In the genomic region with DNA sequence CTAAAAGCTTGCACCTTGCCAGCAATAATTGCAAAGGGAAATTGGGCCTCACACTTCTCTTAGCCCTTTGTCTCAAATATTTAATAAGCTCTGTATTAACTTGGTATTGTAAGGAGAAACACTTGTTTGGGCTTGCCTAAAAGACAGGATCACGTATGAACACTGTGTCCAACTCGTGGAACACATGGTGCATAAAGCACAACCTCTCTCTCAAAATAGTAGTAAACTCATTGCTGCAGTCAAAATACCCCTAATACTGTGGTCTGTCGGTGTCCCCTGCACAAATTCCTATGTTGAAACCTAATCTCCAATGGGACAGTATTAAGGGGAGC, we compare ENCODE assay signal across 8 cellular contexts. TPM values are rescaled to one million over a fixed set of nuclear protein-coding genes. Genes with fewer than 3 reads are reported as not detected.
DNase-seq lines count a peak whose midpoint lies in the region; ATAC-seq and TF ChIP-seq lines count a peak whose summit lies in the region.

No MANE protein-coding gene starts in this region.

- peak in 1 of 2 donors; percentile 18 for ATAC-seq in gastrocnemius medialis

- H3K27ac Mint-ChIP-seq in activated T-cell treated with anti-CD3 and anti-CD28 coated beads, Interleukin-2, amount 50 U/mL, for 24 hours = peak overlapping the region; percentile 98

- H3K27me3 ChIP-seq in Peyer's patch = no peaks in the 10 kb centered on the region
- H3K27me3 ChIP-seq in gastrocnemius medialis = no peaks in the 10 kb centered on the region

- no peak for DNase-seq in activated T-cell treated with anti-CD3 and anti-CD28 coated beads, Interleukin-2, amount 50 U/mL, for 24 hours
- no peak for DNase-seq in activated T-cell treated with anti-CD3 and anti-CD28 coated beads for 4 hours
- no peak for DNase-seq in Peyer's patch
- no peak for DNase-seq in fibroblast of mammary gland (ENCODE audit: low read depth)
- DNase-seq in gastrocnemius medialis = no peak
- no peak for DNase-seq in SHP77 (lab: John Stamatoyannopoulos, UW)
- no peak for DNase-seq in NCI-H2227 (lab: John Stamatoyannopoulos, UW; ENCODE audit: unreplicated experiment)
- no peak for DNase-seq in NCI-H1105 treated with DMSO at 0.1 percent for 48 hours (lab: John Stamatoyannopoulos, UW)

- TF ChIP-seq POLR2A in Peyer's patch (IDR thresholded peaks at IDR 0.05) (no peak), gastrocnemius medialis (IDR thresholded peaks at IDR 0.05) (no peak)

- in situ Hi-C loops in gastrocnemius medialis (cut with MboI; ENCODE audit: low sequenced_read_pairs in 4 of 4) = no loop called here

- H3K9me3 ChIP-seq in Peyer's patch (no peaks in the 10 kb centered on the region), gastrocnemius medialis (no peaks in the 10 kb centered on the region)

- intact Hi-C loops in gastrocnemius medialis (cut with DNase I; ENCODE audit: low total_unique reads) = loop anchor here (1.0 kb wide), 2 partner anchors 28 to 39 kb away; partner anchors contain the start of genes EOGT and UBA3

- H3K4me3 Mint-ChIP-seq in activated T-cell treated with anti-CD3 and anti-CD28 coated beads, Interleukin-2, amount 50 U/mL, for 24 hours = peak overlapping the region; percentile 99

- H3K4me1 ChIP-seq in Peyer's patch = peaks cover 0 to 33% (median 3%) of the 10 kb centered on the region in 4 donors
- peaks cover 10 to 16% of the 10 kb centered on the region in 2 donors for H3K4me1 ChIP-seq in gastrocnemius medialis

- H3K27ac ChIP-seq in Peyer's patch (peak overlapping the region; percentile 89 to 98 (median 94)), gastrocnemius medialis (peak overlapping the region; percentile 90 to 96 (median 94))

- H3K4me3 ChIP-seq in Peyer's patch = peak overlapping the region; percentile 61 to 89 (median 72)
- peak overlapping the region; percentile 98 for H3K4me3 ChIP-seq in fibroblast of mammary gland (ENCODE audit: control insufficient read depth, low read depth, low read length)
- H3K4me3 ChIP-seq in gastrocnemius medialis = peak overlapping the region; percentile 81 to 97 (median 85)

- H3K27me3 Mint-ChIP-seq in activated T-cell treated with anti-CD3 and anti-CD28 coated beads, Interleukin-2, amount 50 U/mL, for 24 hours = no peaks in the 10 kb centered on the region

- H3K36me3 Mint-ChIP-seq in activated T-cell treated with anti-CD3 and anti-CD28 coated beads, Interleukin-2, amount 50 U/mL, for 24 hours (ENCODE audit: low read depth) = peaks cover 86% of the 10 kb centered on the region

- H3K36me3 ChIP-seq in Peyer's patch = peaks cover 0 to 39% (median 0%) of the 10 kb centered on the region in 3 donors
- H3K36me3 ChIP-seq in gastrocnemius medialis = peaks cover 0 to 36% of the 10 kb centered on the region in 2 donors

- TF ChIP-seq CTCF in Peyer's patch (IDR thresholded peaks at IDR 0.05) (peak in 1 of 6 experiments; percentile 11), fibroblast of mammary gland (conservative IDR thresholded peaks at IDR 0.05; ENCODE audit: control insufficient read depth, insufficient read depth, low read depth, low read length) (no peak), gastrocnemius medialis (IDR thresholded peaks at IDR 0.05 in 4 of 5, conservative IDR thresholded peaks at IDR 0.05 in 1 of 5) (no peak)

- H3K9me3 Mint-ChIP-seq in activated T-cell treated with anti-CD3 and anti-CD28 coated beads, Interleukin-2, amount 50 U/mL, for 24 hours = no peaks in the 10 kb centered on the region

- H3K4me1 Mint-ChIP-seq in activated T-cell treated with anti-CD3 and anti-CD28 coated beads, Interleukin-2, amount 50 U/mL, for 24 hours (ENCODE audit: low read depth) = peaks cover 47% of the 10 kb centered on the region

RNA-seq across cellular contexts. Expression of gene TMF1, which starts 0.4 kb away (rescaled TPM):
- 10 to 100 TPM; 36.8 to 49.5 (median 47.1) TPM for total RNA-seq in Peyer's patch
- total RNA-seq in gastrocnemius medialis = 10 to 100 TPM; 27.0 to 49.6 (median 33.5) TPM

RNA-seq across cellular contexts. Expression of gene UBA3, which starts 27.6 kb away (rescaled TPM):
- total RNA-seq in Peyer's patch (10 to 100 TPM; 28.9 to 64.5 (median 59.8) TPM), gastrocnemius medialis (10 to 100 TPM; 29.3 to 42.2 (median 36.0) TPM)

RNA-seq across cellular contexts. Expression of gene ARL6IP5, which starts 32.2 kb away (rescaled TPM):
- 10 to 100 TPM; 51.0 to 92.5 (median 82.4) TPM for total RNA-seq in Peyer's patch
- total RNA-seq in gastrocnemius medialis = 100 to 1,000 TPM; 108 to 181 (median 145) TPM

RNA-seq across cellular contexts. Expression of gene EOGT, which starts 39.0 kb away (rescaled TPM):
- total RNA-seq in Peyer's patch = 10 to 100 TPM; 11.4 to 38.0 (median 17.8) TPM
- total RNA-seq in gastrocnemius medialis = 10 to 100 TPM; 13.3 to 25.2 (median 20.1) TPM
